Comparison of ENCODE assay signal across 22 cellular contexts in the genomic region with DNA sequence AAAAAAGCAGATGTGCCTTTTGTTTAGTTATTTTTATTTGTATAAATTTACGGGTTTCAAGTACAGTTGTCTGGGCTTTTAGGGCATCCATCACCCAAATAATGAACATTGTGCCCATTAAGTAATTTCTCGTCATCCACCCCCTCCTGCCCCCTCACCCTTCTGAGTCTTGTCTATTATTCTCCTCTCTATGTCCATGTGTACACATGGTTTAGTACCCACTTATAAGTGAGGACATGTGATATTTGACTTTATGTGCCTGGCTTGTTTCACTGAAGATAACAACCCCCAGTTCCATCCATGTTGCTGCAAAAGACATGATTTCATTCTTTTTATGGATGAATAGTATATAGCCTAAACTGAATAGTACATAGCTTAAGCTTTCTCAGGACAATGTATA.
"Had no signal": no experiment of that assay in that cellular context is flagged by ENCODE, and none has a peak within 500 bp of the region (broad histone marks: within the 10 kb centered on the region; RNA-seq: fewer than 3 reads in every experiment).

No MANE protein-coding gene starts in this region.

- H3K27ac ChIP-seq: brain microvascular endothelial cell, colonic mucosa, epithelial cell of prostate, upper lobe of right lung, WERI-Rb-1 had no signal

- ATAC-seq: activated T-cell treated with anti-CD3 and anti-CD28 coated beads, Interleukin-2, amount 50 U/mL, for 72 hours; left lobe of liver; upper lobe of right lung had no signal

- H3K27me3 ChIP-seq: brain microvascular endothelial cell, colonic mucosa, upper lobe of right lung had no signal

- H3K36me3 ChIP-seq: brain microvascular endothelial cell, colonic mucosa, upper lobe of right lung, WERI-Rb-1 had no signal

- H3K9me3 ChIP-seq: colonic mucosa, upper lobe of right lung had no signal

- H3K4me1 ChIP-seq: colonic mucosa, upper lobe of right lung had no signal

- H3K4me3 ChIP-seq: colonic mucosa, upper lobe of right lung had no signal

- DNase-seq: activated CD4-positive, alpha-beta T cell treated with anti-CD3 and anti-CD28 coated beads, Interleukin-2, amount 50 U/mL, for 4 hours; activated effector memory CD4-positive, alpha-beta T cell treated with anti-CD3 and anti-CD28 coated beads, Interleukin-2, amount 50 U/mL, for 16 hours; activated naive CD4-positive, alpha-beta T cell treated with anti-CD3 and anti-CD28 coated beads, Interleukin-2, amount 50 U/mL, for 16 hours; activated T-cell treated with anti-CD3 and anti-CD28 coated beads, Interleukin-2, amount 50 U/mL, for 72 hours; aorta; brain microvascular endothelial cell; colonic mucosa; endodermal cell; foreskin fibroblast; mammary epithelial cell; midbrain; nephron progenitor cell; nucleus accumbens; posterior cingulate gyrus; stimulated activated CD4-positive, alpha-beta T cell treated with anti-CD3 and anti-CD28 coated beads, Interleukin-12 subunit alpha, Interleukin-12 subunit beta, amount 100 ng/mL, for 4 hours; stimulated activated CD4-positive, alpha-beta T cell treated with anti-CD3 and anti-CD28 coated beads, Interleukin-1b, Interleukin-23, amount 100 ng/mL, for 48 hours; stimulated activated CD8-positive, alpha-beta memory T cell treated with anti-CD3 and anti-CD28 coated beads, Interleukin-4, amount 100 ng/mL, for 48 hours; stimulated activated naive CD4-positive, alpha-beta T cell; upper lobe of right lung; WERI-Rb-1 had no signal
